25 cellular contexts compared by ENCODE assay signal in genomic region chr7:15005672-15006071, GRCh38.
"Had no signal": no experiment of that assay in that cellular context is flagged by ENCODE, and none has a peak within 500 bp of the region (broad histone marks: within the 10 kb centered on the region; RNA-seq: fewer than 3 reads in every experiment).

No MANE protein-coding gene starts in this region.

- H3K9me3 ChIP-seq: colonic mucosa, esophagus squamous epithelium, gastrocnemius medialis, heart right ventricle, left lung, lower lobe of right lung, mucosa of descending colon had no signal

- FAIRE-seq: islet of Langerhans, keratinocyte had no signal

- H3K36me3 ChIP-seq: colonic mucosa, esophagus squamous epithelium, gastrocnemius medialis, heart right ventricle, left lung, lower lobe of right lung had no signal

- H3K4me3 ChIP-seq: colonic mucosa, esophagus squamous epithelium, gastrocnemius medialis, heart right ventricle, left lung, lower lobe of right lung, mucosa of descending colon had no signal

- DNase-seq: colonic mucosa; cortex of kidney; effector CD8-positive, alpha-beta T cell; effector memory CD8-positive, alpha-beta T cell; endodermal cell; erythroblast; esophagus squamous epithelium; foreskin fibroblast; foreskin melanocyte; gastrocnemius medialis; glutamatergic neuron; head of caudate nucleus; heart right ventricle; hippocampal formation; left cardiac atrium; left lung; left ventricle myocardium superior; lower lobe of right lung; mesenchymal stem cell; mucosa of descending colon; naive B cell had no signal

- ATAC-seq: effector memory CD8-positive, alpha-beta T cell; esophagus mucosa; gastrocnemius medialis; heart right ventricle; left cardiac atrium; left lung; left ventricle myocardium superior; lower lobe of right lung; mucosa of descending colon had no signal

- H3K4me1 ChIP-seq: colonic mucosa, esophagus squamous epithelium, gastrocnemius medialis, heart right ventricle, left lung, lower lobe of right lung had no signal

- H3K27me3 ChIP-seq: colonic mucosa, esophagus squamous epithelium, gastrocnemius medialis, heart right ventricle, left lung had no signal

- H3K27ac ChIP-seq: colonic mucosa, epithelial cell of prostate, esophagus squamous epithelium, gastrocnemius medialis, heart right ventricle, left lung, lower lobe of right lung had no signal
